In the genomic region with DNA sequence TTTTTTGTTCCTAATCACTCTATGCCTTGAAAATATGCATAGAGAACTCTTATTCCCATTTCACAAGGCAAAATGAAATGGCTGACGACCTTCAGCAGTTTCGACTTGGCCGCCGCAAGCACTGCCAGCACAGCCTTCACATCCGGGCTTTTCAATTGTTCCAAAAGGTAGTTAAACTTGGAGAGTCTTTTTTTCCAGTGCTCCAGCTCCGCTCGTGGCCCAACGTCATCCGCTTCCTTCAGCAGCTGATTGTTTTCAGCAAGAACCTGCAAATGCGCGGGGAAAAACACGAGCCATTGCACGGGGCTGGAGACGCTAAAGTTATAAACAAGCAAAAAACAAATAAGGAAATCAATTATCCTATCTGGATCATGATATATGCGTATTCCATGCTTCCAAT, we compare ENCODE assay signal across 31 cellular contexts. TPM values are rescaled to one million over a fixed set of nuclear protein-coding genes. Genes with fewer than 3 reads are reported as not detected.
"Had no signal": no experiment of that assay in that cellular context is flagged by ENCODE, and none has a peak within 500 bp of the region (broad histone marks: within the 10 kb centered on the region; RNA-seq: fewer than 3 reads in every experiment).

No MANE protein-coding gene starts in this region.

- H3K4me3 Mint-ChIP-seq: naive thymus-derived CD4-positive, alpha-beta T cell; natural killer cell; nephron; neural progenitor cell; stimulated activated memory B cell treated with anti-CD40 and anti-IgM and Interleukin-4, amounts not matched to agents 10 μg/mL and 1 μg/mL and 100 μg/mL, for 72 hours; stimulated activated naive CD8-positive, alpha-beta T cell treated with anti-CD3 and anti-CD28 coated beads, Interleukin-15, amount 100 ng/mL, for 72 hours; type B pancreatic cell had no signal

- H3K9me3 ChIP-seq: ovary, prostate gland, right atrium auricular region, right lobe of liver, sigmoid colon, suprapubic skin, thoracic aorta, thyroid gland, transverse colon, upper lobe of right lung, uterus had no signal

- H3K4me3 ChIP-seq: neural progenitor cell, ovary, prostate gland, right atrium auricular region, right lobe of liver, sigmoid colon, suprapubic skin, thoracic aorta, thyroid gland, transverse colon, upper lobe of right lung, uterus had no signal

- H3K9me3 Mint-ChIP-seq: nephron; neural progenitor cell; stimulated activated memory B cell treated with anti-CD40 and anti-IgM and Interleukin-4, amounts not matched to agents 10 μg/mL and 1 μg/mL and 100 μg/mL, for 72 hours; stimulated activated naive CD8-positive, alpha-beta T cell treated with anti-CD3 and anti-CD28 coated beads, Interleukin-15, amount 100 ng/mL, for 72 hours; type B pancreatic cell had no signal

- H3K4me1 ChIP-seq: neural progenitor cell, parathyroid adenoma, prostate gland, right atrium auricular region, right lobe of liver, sigmoid colon, suprapubic skin, thyroid gland, transverse colon, upper lobe of right lung, uterus had no signal

- H3K27me3 ChIP-seq: neural progenitor cell, ovary, right atrium auricular region, right lobe of liver, sigmoid colon, suprapubic skin, thyroid gland, transverse colon, upper lobe of right lung, uterus had no signal

- ATAC-seq: naive thymus-derived CD4-positive, alpha-beta T cell; natural killer cell; right lobe of liver; stimulated activated memory B cell treated with anti-CD40 and anti-IgM and Interleukin-4, amounts not matched to agents 10 μg/mL and 1 μg/mL and 100 μg/mL, for 72 hours; stimulated activated naive CD8-positive, alpha-beta T cell treated with anti-CD3 and anti-CD28 coated beads, Interleukin-15, amount 100 ng/mL, for 72 hours; stimulated activated naive CD8-positive, alpha-beta T cell treated with anti-CD3 and anti-CD28 coated beads, Interleukin-15, Interleukin-2, amounts not matched to agents 100 U/mL and 50 U/mL, for 24 hours; upper lobe of right lung had no signal

- DNase-seq: naive thymus-derived CD4-positive, alpha-beta T cell; natural killer cell; occipital lobe; ovary; posterior cingulate gyrus; retina; right lobe of liver; sigmoid colon; small intestine; stimulated activated CD4-positive, alpha-beta T cell treated with anti-CD3 and anti-CD28 coated beads, Interleukin-15, amount 100 ng/mL, for 24 hours; stimulated activated CD4-positive, alpha-beta T cell treated with anti-CD3 and anti-CD28 coated beads, Interleukin-2, amount 100 ng/mL, for 24 hours; stimulated activated CD4-positive, alpha-beta T cell treated with anti-CD3 and anti-CD28 coated beads, Interleukin-2, amount 100 ng/mL, for 48 hours; stimulated activated CD4-positive, alpha-beta T cell treated with anti-CD3 and anti-CD28 coated beads, Interleukin-4, amount 100 ng/mL, for 24 hours; stimulated activated CD8-positive, alpha-beta memory T cell treated with anti-CD3 and anti-CD28 coated beads, Interleukin-4, amount 100 ng/mL, for 48 hours; stimulated activated naive CD4-positive, alpha-beta T cell; stimulated activated naive CD8-positive, alpha-beta T cell treated with anti-CD3 and anti-CD28 coated beads, Interleukin-15, amount 100 ng/mL, for 72 hours; stimulated activated naive CD8-positive, alpha-beta T cell treated with anti-CD3 and anti-CD28 coated beads, Interleukin-15, Interleukin-2, amounts not matched to agents 100 U/mL and 50 U/mL, for 24 hours; substantia nigra; thyroid gland; transverse colon; upper lobe of right lung; uterus had no signal

- H3K27ac ChIP-seq: neural progenitor cell, ovary, parathyroid adenoma, prostate gland, right atrium auricular region, right lobe of liver, sigmoid colon, suprapubic skin, thoracic aorta, thyroid gland, transverse colon, upper lobe of right lung, uterus had no signal

- H3K4me1 Mint-ChIP-seq: naive thymus-derived CD4-positive, alpha-beta T cell; natural killer cell; nephron; neural progenitor cell; stimulated activated memory B cell treated with anti-CD40 and anti-IgM and Interleukin-4, amounts not matched to agents 10 μg/mL and 1 μg/mL and 100 μg/mL, for 72 hours; stimulated activated naive CD8-positive, alpha-beta T cell treated with anti-CD3 and anti-CD28 coated beads, Interleukin-15, amount 100 ng/mL, for 72 hours had no signal

- H3K36me3 ChIP-seq: neural progenitor cell, ovary, prostate gland, right atrium auricular region, sigmoid colon, suprapubic skin, thoracic aorta, thyroid gland, transverse colon, upper lobe of right lung, uterus had no signal

- H3K36me3 Mint-ChIP-seq: naive thymus-derived CD4-positive, alpha-beta T cell; natural killer cell; neural progenitor cell; stimulated activated memory B cell treated with anti-CD40 and anti-IgM and Interleukin-4, amounts not matched to agents 10 μg/mL and 1 μg/mL and 100 μg/mL, for 72 hours; type B pancreatic cell had no signal

- H3K27ac Mint-ChIP-seq: naive thymus-derived CD4-positive, alpha-beta T cell; natural killer cell; neural progenitor cell; stimulated activated memory B cell treated with anti-CD40 and anti-IgM and Interleukin-4, amounts not matched to agents 10 μg/mL and 1 μg/mL and 100 μg/mL, for 72 hours; stimulated activated naive CD8-positive, alpha-beta T cell treated with anti-CD3 and anti-CD28 coated beads, Interleukin-15, amount 100 ng/mL, for 72 hours; type B pancreatic cell had no signal

- H3K27me3 Mint-ChIP-seq: naive thymus-derived CD4-positive, alpha-beta T cell; stimulated activated naive CD8-positive, alpha-beta T cell treated with anti-CD3 and anti-CD28 coated beads, Interleukin-15, amount 100 ng/mL, for 72 hours; type B pancreatic cell had no signal

RNA-seq across cellular contexts. Expression of gene DNAH5, which starts 25.4 kb away (rescaled TPM):
- total RNA-seq: naive thymus-derived CD4-positive, alpha-beta T cell; natural killer cell had no signal
- polyA plus RNA-seq: naive thymus-derived CD4-positive, alpha-beta T cell had no signal
